Comparison of ENCODE assay signal across 29 cellular contexts in genomic region chr2:54536720-54537119, GRCh38.
"Had no signal": no experiment of that assay in that cellular context is flagged by ENCODE, and none has a peak within 500 bp of the region (broad histone marks: within the 10 kb centered on the region; RNA-seq: fewer than 3 reads in every experiment).

No MANE protein-coding gene starts in this region.

- H3K9me3 ChIP-seq: stomach, suprapubic skin, testis, thoracic aorta, thyroid gland, tibial artery, tibial nerve, transverse colon, upper lobe of left lung, upper lobe of right lung, uterus, vagina had no signal

- ATAC-seq: stimulated activated effector memory CD8-positive, alpha-beta T cell treated with anti-CD3 and anti-CD28 coated beads, Interleukin-12 subunit alpha, Interleukin-12 subunit beta, amount 100 ng/mL, for 72 hours; stimulated activated memory B cell treated with anti-CD40 and anti-IgM and Interleukin-4, amounts not matched to agents 10 μg/mL and 1 μg/mL and 100 μg/mL, for 72 hours; stimulated activated naive CD8-positive, alpha-beta T cell treated with anti-CD3 and anti-CD28 coated beads, Interleukin-15, amount 100 ng/mL, for 72 hours; stimulated activated naive CD8-positive, alpha-beta T cell treated with anti-CD3 and anti-CD28 coated beads, Interleukin-15, Interleukin-2, amounts not matched to agents 100 U/mL and 50 U/mL, for 24 hours; upper lobe of right lung had no signal

- H3K36me3 ChIP-seq: suprapubic skin, thyroid gland, tibial artery, transverse colon, uterus, vagina had no signal

- H3K9me3 Mint-ChIP-seq: stimulated activated effector memory CD8-positive, alpha-beta T cell treated with anti-CD3 and anti-CD28 coated beads, Interleukin-12 subunit alpha, Interleukin-12 subunit beta, amount 100 ng/mL, for 72 hours; stimulated activated memory B cell treated with anti-CD40 and anti-IgM and Interleukin-4, amounts not matched to agents 10 μg/mL and 1 μg/mL and 100 μg/mL, for 72 hours; stimulated activated naive B cell treated with anti-CD40 and anti-IgM and Interleukin-4, amounts not matched to agents 10 μg/mL and 1 μg/mL and 100 μg/mL, for 72 hours; stimulated activated naive CD8-positive, alpha-beta T cell treated with anti-CD3 and anti-CD28 coated beads, Interleukin-15, amount 100 ng/mL, for 72 hours; stimulated activated naive CD8-positive, alpha-beta T cell treated with anti-CD3 and anti-CD28 coated beads, Interleukin-15, Interleukin-2, amounts not matched to agents 100 ng/mL and 50 ng/mL, for 24 hours; type B pancreatic cell had no signal

- H3K4me3 ChIP-seq: stomach, suprapubic skin, testis, thoracic aorta, thyroid gland, tibial artery, tibial nerve, transverse colon, upper lobe of left lung, upper lobe of right lung, uterus, vagina had no signal

- H3K27me3 Mint-ChIP-seq: stimulated activated memory B cell treated with anti-CD40 and anti-IgM and Interleukin-4, amounts not matched to agents 10 μg/mL and 1 μg/mL and 100 μg/mL, for 72 hours; stimulated activated naive B cell treated with anti-CD40 and anti-IgM and Interleukin-4, amounts not matched to agents 10 μg/mL and 1 μg/mL and 100 μg/mL, for 72 hours; stimulated activated naive CD8-positive, alpha-beta T cell treated with anti-CD3 and anti-CD28 coated beads, Interleukin-15, amount 100 ng/mL, for 72 hours; stimulated activated naive CD8-positive, alpha-beta T cell treated with anti-CD3 and anti-CD28 coated beads, Interleukin-15, Interleukin-2, amounts not matched to agents 100 ng/mL and 50 ng/mL, for 24 hours had no signal

- H3K36me3 Mint-ChIP-seq: stimulated activated effector memory CD8-positive, alpha-beta T cell treated with anti-CD3 and anti-CD28 coated beads, Interleukin-12 subunit alpha, Interleukin-12 subunit beta, amount 100 ng/mL, for 72 hours; stimulated activated memory B cell treated with anti-CD40 and anti-IgM and Interleukin-4, amounts not matched to agents 10 μg/mL and 1 μg/mL and 100 μg/mL, for 72 hours; stimulated activated naive B cell treated with anti-CD40 and anti-IgM and Interleukin-4, amounts not matched to agents 10 μg/mL and 1 μg/mL and 100 μg/mL, for 72 hours had no signal

- H3K4me3 Mint-ChIP-seq: stimulated activated effector memory CD8-positive, alpha-beta T cell treated with anti-CD3 and anti-CD28 coated beads, Interleukin-12 subunit alpha, Interleukin-12 subunit beta, amount 100 ng/mL, for 72 hours; stimulated activated memory B cell treated with anti-CD40 and anti-IgM and Interleukin-4, amounts not matched to agents 10 μg/mL and 1 μg/mL and 100 μg/mL, for 72 hours; stimulated activated naive B cell treated with anti-CD40 and anti-IgM and Interleukin-4, amounts not matched to agents 10 μg/mL and 1 μg/mL and 100 μg/mL, for 72 hours; stimulated activated naive CD8-positive, alpha-beta T cell treated with anti-CD3 and anti-CD28 coated beads, Interleukin-15, amount 100 ng/mL, for 72 hours; stimulated activated naive CD8-positive, alpha-beta T cell treated with anti-CD3 and anti-CD28 coated beads, Interleukin-15, Interleukin-2, amounts not matched to agents 100 ng/mL and 50 ng/mL, for 24 hours; type B pancreatic cell had no signal

- DNase-seq: stimulated activated CD4-positive, alpha-beta T cell treated with anti-CD3 and anti-CD28 coated beads, Interleukin-2, amount 100 ng/mL, for 48 hours; stimulated activated CD4-positive, alpha-beta T cell treated with anti-CD3 and anti-CD28 coated beads, Interleukin-4, amount 100 ng/mL, for 1 hour; stimulated activated CD4-positive, alpha-beta T cell treated with anti-CD3 and anti-CD28 coated beads, Interleukin-4, amount 100 ng/mL, for 24 hours; stimulated activated CD4-positive, alpha-beta T cell treated with anti-CD3 and anti-CD28 coated beads, Interleukin-4, amount 100 ng/mL, for 4 hours; stimulated activated CD8-positive, alpha-beta memory T cell treated with anti-CD3 and anti-CD28 coated beads, Interleukin-4, amount 100 ng/mL, for 48 hours; stimulated activated naive B cell treated with anti-CD40 and anti-IgM and Interleukin-4, amounts not matched to agents 10 μg/mL and 1 μg/mL and 100 μg/mL, for 72 hours; stimulated activated naive CD4-positive, alpha-beta T cell; stimulated activated naive CD4-positive, alpha-beta T cell treated with Interleukin-2 at 50 U/mL for 16 hours; stimulated activated naive CD8-positive, alpha-beta T cell treated with anti-CD3 and anti-CD28 coated beads, Interleukin-15, amount 100 ng/mL, for 72 hours; stimulated activated naive CD8-positive, alpha-beta T cell treated with anti-CD3 and anti-CD28 coated beads, Interleukin-15, Interleukin-2, amounts not matched to agents 100 U/mL and 50 U/mL, for 24 hours; stomach; substantia nigra; testis; thyroid gland; tibial artery; transverse colon; trophoblast cell; upper lobe of left lung; upper lobe of right lung; uterus had no signal

- H3K27ac ChIP-seq: stomach, suprapubic skin, testis, thoracic aorta, thyroid gland, tibial artery, tibial nerve, transverse colon, upper lobe of right lung, uterus, vagina had no signal

- H3K27ac Mint-ChIP-seq: stimulated activated effector memory CD8-positive, alpha-beta T cell treated with anti-CD3 and anti-CD28 coated beads, Interleukin-12 subunit alpha, Interleukin-12 subunit beta, amount 100 ng/mL, for 72 hours; stimulated activated memory B cell treated with anti-CD40 and anti-IgM and Interleukin-4, amounts not matched to agents 10 μg/mL and 1 μg/mL and 100 μg/mL, for 72 hours; stimulated activated naive B cell treated with anti-CD40 and anti-IgM and Interleukin-4, amounts not matched to agents 10 μg/mL and 1 μg/mL and 100 μg/mL, for 72 hours; stimulated activated naive CD8-positive, alpha-beta T cell treated with anti-CD3 and anti-CD28 coated beads, Interleukin-15, amount 100 ng/mL, for 72 hours; stimulated activated naive CD8-positive, alpha-beta T cell treated with anti-CD3 and anti-CD28 coated beads, Interleukin-15, Interleukin-2, amounts not matched to agents 100 ng/mL and 50 ng/mL, for 24 hours; type B pancreatic cell had no signal

- FAIRE-seq: urothelium cell line had no signal

- H3K27me3 ChIP-seq: stomach, suprapubic skin, testis, thyroid gland, tibial artery, tibial nerve, transverse colon, upper lobe of left lung, upper lobe of right lung, uterus, vagina had no signal

- H3K4me1 Mint-ChIP-seq: stimulated activated effector memory CD8-positive, alpha-beta T cell treated with anti-CD3 and anti-CD28 coated beads, Interleukin-12 subunit alpha, Interleukin-12 subunit beta, amount 100 ng/mL, for 72 hours; stimulated activated naive CD8-positive, alpha-beta T cell treated with anti-CD3 and anti-CD28 coated beads, Interleukin-15, amount 100 ng/mL, for 72 hours had no signal
